In genomic region chr1:174114788-174115448, GRCh38 we compare ENCODE assay signal across 8 cellular contexts. TPM values are rescaled to one million over a fixed set of nuclear protein-coding genes. Genes with fewer than 3 reads are reported as not detected.
DNase-seq lines count a peak whose midpoint lies in the region; ATAC-seq, FAIRE-seq and TF ChIP-seq lines count a peak whose summit lies in the region.

No MANE protein-coding gene starts in this region.

- H3K4me3 Mint-ChIP-seq in activated T-helper 17 cell treated with anti-CD3 and anti-CD28 coated beads, Interleukin-2, amount 50 U/mL, for 72 hours: no peak overlapping the region
- no peak overlapping the region for H3K4me3 Mint-ChIP-seq in activated T-helper 2 cell treated with anti-CD3 and anti-CD28 coated beads, Interferon-gamma antibody, Interleukin-2, Interleukin-4, amounts not matched to agents 10 μg/mL and 5 μg/mL and 100 μg/mL, durations not matched to agents 14 hours and 24 hours and 36 hours (ENCODE audit: low read depth)

- POLR2A ChIA-PET in GM10248 (lab: Yijun Ruan, JAX): no interaction called here

- no peaks in the 10 kb centered on the region for H3K9me3 ChIP-seq in small intestine (ENCODE audit: control insufficient read depth, low read depth)

- FAIRE-seq in small intestine (lab: Jason Lieb, UNC): no peak

- no peak overlapping the region for H3K27ac Mint-ChIP-seq in activated T-helper 17 cell treated with anti-CD3 and anti-CD28 coated beads, Interleukin-2, amount 50 U/mL, for 72 hours
- no peak overlapping the region for H3K27ac Mint-ChIP-seq in activated T-helper 2 cell treated with anti-CD3 and anti-CD28 coated beads, Interferon-gamma antibody, Interleukin-2, Interleukin-4, amounts not matched to agents 10 μg/mL and 5 μg/mL and 100 μg/mL, durations not matched to agents 14 hours and 24 hours and 36 hours

- H3K27ac ChIP-seq in small intestine (ENCODE audit: low read depth in 1 of 2, low read length in 1 of 2): no peak overlapping the region

- intact Hi-C loops in activated T-helper 2 cell treated with anti-CD3 and anti-CD28 coated beads, Interferon-gamma antibody, Interleukin-2, Interleukin-4, amounts not matched to agents 10 μg/mL and 5 μg/mL and 100 μg/mL, durations not matched to agents 14 hours and 24 hours and 36 hours (cut with micrococcal nuclease): no loop called here

- H3K4me3 ChIP-seq in small intestine (ENCODE audit: low read depth in 1 of 2, low read length in 2 of 2): no peak overlapping the region

- CTCF ChIA-PET in GM10248 (lab: Yijun Ruan, JAX): interaction anchor here (0.6 to 2.3 kb wide), 20 partner anchors 9 to 124 kb away, joined by 3 to 11 read pairs (median 3); no protein-coding TSS in a partner anchor

- WGBS in small intestine, 3 donors: 54 to 69% (median 60%) methylated on average over 6 of the region's 6 CpGs

- no peaks in the 10 kb centered on the region for H3K36me3 Mint-ChIP-seq in activated T-helper 17 cell treated with anti-CD3 and anti-CD28 coated beads, Interleukin-2, amount 50 U/mL, for 72 hours (ENCODE audit: low read depth)
- no peaks in the 10 kb centered on the region for H3K36me3 Mint-ChIP-seq in activated T-helper 2 cell treated with anti-CD3 and anti-CD28 coated beads, Interferon-gamma antibody, Interleukin-2, Interleukin-4, amounts not matched to agents 10 μg/mL and 5 μg/mL and 100 μg/mL, durations not matched to agents 14 hours and 24 hours and 36 hours (ENCODE audit: low read depth)

- ATAC-seq in HG02943 (IDR thresholded peaks at IDR 0.05; ENCODE audit: low read depth, unreplicated experiment): peak; percentile 84
- ATAC-seq in activated T-helper 17 cell treated with anti-CD3 and anti-CD28 coated beads, Interleukin-2, amount 50 U/mL, for 72 hours (replicated peaks): peak; percentile 93

- TF ChIP-seq CTCF in AG09319 (IDR thresholded peaks at IDR 0.05; ENCODE audit: low read depth, low read length) (peak; percentile 68), GM10248 (IDR thresholded peaks at IDR 0.05; ENCODE audit: control extremely low read depth, extremely low read depth, low read depth, missing control alignments) (peak; percentile 61)

- no peaks in the 10 kb centered on the region for H3K27me3 ChIP-seq in small intestine (ENCODE audit: control insufficient read depth in 2 of 2, insufficient read depth in 2 of 2, low read length in 2 of 2)

- DNase-seq in AG09319 (ENCODE audit: extremely low read depth, low read depth) (no peak), GM10248 (ENCODE audit: extremely low spot score) (peak; percentile 27), NCI-H446 treated with DMSO at 0.1 percent for 48 hours (lab: John Stamatoyannopoulos, UW) (peak; percentile 40), hepatic stellate cell (ENCODE audit: low spot score) (peak; percentile 8), small intestine (peak; percentile 92)
- DNase-seq in activated T-helper 2 cell treated with anti-CD3 and anti-CD28 coated beads, Interferon-gamma antibody, Interleukin-2, Interleukin-4, amounts not matched to agents 10 μg/mL and 5 μg/mL and 100 μg/mL, durations not matched to agents 14 hours and 24 hours and 36 hours (ENCODE audit: low spot score): no peak

- H3K36me3 ChIP-seq in small intestine (ENCODE audit: control insufficient read depth in 2 of 2, insufficient read depth in 2 of 2, low read length in 2 of 2): no peaks in the 10 kb centered on the region

- H3K9me3 Mint-ChIP-seq in activated T-helper 17 cell treated with anti-CD3 and anti-CD28 coated beads, Interleukin-2, amount 50 U/mL, for 72 hours: no peaks in the 10 kb centered on the region
- no peaks in the 10 kb centered on the region for H3K9me3 Mint-ChIP-seq in activated T-helper 2 cell treated with anti-CD3 and anti-CD28 coated beads, Interferon-gamma antibody, Interleukin-2, Interleukin-4, amounts not matched to agents 10 μg/mL and 5 μg/mL and 100 μg/mL, durations not matched to agents 14 hours and 24 hours and 36 hours

- no peaks in the 10 kb centered on the region for H3K4me1 Mint-ChIP-seq in activated T-helper 17 cell treated with anti-CD3 and anti-CD28 coated beads, Interleukin-2, amount 50 U/mL, for 72 hours
- no peaks in the 10 kb centered on the region for H3K4me1 Mint-ChIP-seq in activated T-helper 2 cell treated with anti-CD3 and anti-CD28 coated beads, Interferon-gamma antibody, Interleukin-2, Interleukin-4, amounts not matched to agents 10 μg/mL and 5 μg/mL and 100 μg/mL, durations not matched to agents 14 hours and 24 hours and 36 hours (ENCODE audit: low read depth)

- H3K4me1 ChIP-seq in small intestine (ENCODE audit: control insufficient read depth in 2 of 2, insufficient read depth in 1 of 2, low read depth in 1 of 2, low read length in 1 of 2): no peaks in the 10 kb centered on the region

- H3K27me3 Mint-ChIP-seq in activated T-helper 17 cell treated with anti-CD3 and anti-CD28 coated beads, Interleukin-2, amount 50 U/mL, for 72 hours: no peaks in the 10 kb centered on the region
- H3K27me3 Mint-ChIP-seq in activated T-helper 2 cell treated with anti-CD3 and anti-CD28 coated beads, Interferon-gamma antibody, Interleukin-2, Interleukin-4, amounts not matched to agents 10 μg/mL and 5 μg/mL and 100 μg/mL, durations not matched to agents 14 hours and 24 hours and 36 hours (ENCODE audit: low read depth): peaks cover 15% of the 10 kb centered on the region

RNA-seq across cellular contexts. Expression of gene RABGAP1L, which starts 44.4 kb away (rescaled TPM):
- total RNA-seq in activated T-helper 17 cell treated with anti-CD3 and anti-CD28 coated beads, Interleukin-2, amount 50 U/mL, for 72 hours: 10 to 100 TPM; 38.4 to 54.1 TPM
- polyA plus RNA-seq in small intestine: 10 to 100 TPM; 20.6 to 27.1 (median 23.2) TPM
- total RNA-seq in activated T-helper 2 cell treated with anti-CD3 and anti-CD28 coated beads, Interferon-gamma antibody, Interleukin-2, Interleukin-4, amounts not matched to agents 10 μg/mL and 5 μg/mL and 100 μg/mL, durations not matched to agents 14 hours and 24 hours and 36 hours: 28.8 and 31.5 TPM in 2 replicates

Comparison
In these comparisons a context has a peak if more than half of its experiments do, and no peak if none do; other contexts are left out.
1. DNase-seq: peak in GM10248 (single experiment), NCI-H446 treated with DMSO at 0.1 percent for 48 hours (single experiment), hepatic stellate cell (single experiment) and small intestine (single experiment); none in AG09319 (single experiment) and activated T-helper 2 cell treated with anti-CD3 and anti-CD28 coated beads, Interferon-gamma antibody, Interleukin-2, Interleukin-4, amounts not matched to agents 10 μg/mL and 5 μg/mL and 100 μg/mL, durations not matched to agents 14 hours and 24 hours and 36 hours (single experiment).